Comparison of ENCODE assay signal across 8 cellular contexts in the genomic region with DNA sequence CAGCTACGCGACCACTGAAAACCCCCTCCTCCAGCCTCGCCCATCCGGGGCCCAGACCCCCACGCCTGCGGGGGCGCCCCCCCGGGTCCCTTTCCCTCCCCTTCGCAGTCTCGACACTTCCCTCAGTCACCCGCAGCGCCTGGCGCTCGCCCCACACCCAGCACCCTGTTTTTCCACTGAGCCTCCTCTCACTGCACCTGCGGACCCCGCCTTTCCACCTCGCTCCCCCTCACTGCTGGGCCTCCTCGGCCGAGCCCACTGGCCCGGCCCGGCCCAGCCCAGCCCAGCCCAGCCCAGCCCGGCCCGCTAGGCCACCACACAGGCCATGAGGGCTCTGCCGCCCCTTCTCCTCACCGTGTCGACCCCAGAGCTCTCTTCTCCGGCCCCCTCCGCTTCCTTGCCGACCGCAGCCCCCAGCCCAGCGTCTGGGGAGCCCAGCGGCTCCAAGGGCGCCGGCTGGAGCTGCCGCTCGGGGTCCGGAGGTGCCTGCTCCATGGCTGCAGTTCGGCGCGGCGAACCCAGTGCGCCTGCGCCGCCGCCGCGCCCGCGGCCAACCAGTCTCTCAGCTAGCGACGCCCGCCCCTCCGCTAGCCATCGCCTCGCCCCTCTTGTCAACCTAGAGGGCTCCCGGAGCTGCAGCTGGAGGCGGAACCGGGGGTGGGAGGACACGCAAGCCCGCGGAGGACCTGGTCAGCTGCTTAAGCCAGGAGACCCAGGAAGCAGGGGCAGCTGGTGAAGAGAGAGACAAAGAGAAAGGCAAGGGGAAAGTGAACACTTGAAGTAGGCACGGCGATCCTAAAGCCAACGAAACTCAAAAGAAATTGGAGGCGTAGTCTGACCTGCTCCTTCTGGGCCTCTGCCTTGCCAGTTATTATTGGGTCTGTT. TPM values are rescaled to one million over a fixed set of nuclear protein-coding genes. Genes with fewer than 3 reads are reported as not detected.
DNase-seq lines count a peak whose midpoint lies in the region; ATAC-seq and FAIRE-seq lines count a peak whose summit lies in the region.

SNX4 (minus strand) TSS at position 525 of the 885 bp plus-strand sequence; CDS start at position 495, 30 bp downstream.

- DNase-seq in NCI-H187 treated with DMSO at 0.1 percent for 48 hours (lab: John Stamatoyannopoulos, UW) (peak; percentile 59), anterior cingulate cortex (lab: John Stamatoyannopoulos, UW) (peak; percentile 44 to 95 (median 87)), right cardiac atrium (peak; percentile 96 to 98 (median 98)), pulmonary artery endothelial cell (ENCODE audit: low read depth, low spot score) (peak; percentile 67), urothelium cell line (ENCODE audit: low spot score) (peak; percentile 98)

- H3K4me3 ChIP-seq in right cardiac atrium (ENCODE audit: low read length), result peak within 1 kb of the TSS; percentile 83

- ATAC-seq in GM18502 (IDR thresholded peaks at IDR 0.05; ENCODE audit: poor library complexity, unreplicated experiment) (peak; percentile 82), HG02970 (IDR thresholded peaks at IDR 0.05; ENCODE audit: low FRiP score, unreplicated experiment) (peak; percentile 91), right cardiac atrium (peak; percentile 99)

- WGBS in right cardiac atrium, result under 1% methylated on average over 65 of the region's 65 CpGs

- H3K27me3 ChIP-seq in right cardiac atrium (ENCODE audit: control insufficient read depth, insufficient read depth), result no peaks in the 10 kb centered on the region

- H3K9me3 ChIP-seq in right cardiac atrium (ENCODE audit: control insufficient read depth, low read length), result no peaks in the 10 kb centered on the region

- peak; percentile 66 for FAIRE-seq in urothelium cell line (lab: Jason Lieb, UNC)

- intact Hi-C loops in T-helper 2 cell treated with Interferon-gamma antibody and Interleukin-4, amounts not matched to agents 100 ng/mL and 5 ng/mL, for 36 hours (cut with micrococcal nuclease), result loop anchor here (1.0 to 10.0 kb wide), 3 partner anchors 75 to 465 kb away; partner anchors contain the start of genes HEG1, OSBPL11 and ZNF148
- intact Hi-C loops in right cardiac atrium (cut with DNase I), result no loop called here

- H3K27ac ChIP-seq in right cardiac atrium (ENCODE audit: low read length), result peak within 1 kb of the TSS; percentile 84

- no peaks in the 10 kb centered on the region for H3K4me1 ChIP-seq in right cardiac atrium (ENCODE audit: control insufficient read depth, insufficient read depth, low read length)

RNA-seq across cellular contexts. Expression of gene SNX4, which starts in this region (rescaled TPM):
- total RNA-seq in T-helper 2 cell treated with Interferon-gamma antibody and Interleukin-4, amounts not matched to agents 100 ng/mL and 5 ng/mL, for 36 hours, result 33.7 and 35.8 TPM in 2 replicates
- total RNA-seq in right cardiac atrium (10 to 100 TPM; 15.8 to 22.8 (median 17.6) TPM), pulmonary artery endothelial cell (35.2 and 44.3 TPM in 2 replicates)
- polyA plus RNA-seq in right cardiac atrium, result 10.3 TPM

Comparison
In these comparisons a context has a peak if more than half of its experiments do, and no peak if none do; other contexts are left out.
1. Peak in every context shown above with its lines: DNase-seq, ATAC-seq, H3K4me3 ChIP-seq and H3K27ac ChIP-seq.